In genomic region chr17:42121066-42121769, GRCh38 we compare ENCODE assay signal across 8 cellular contexts. TPM values are rescaled to one million over a fixed set of nuclear protein-coding genes. Genes with fewer than 3 reads are reported as not detected.
A peak's percentile ranks its signal among the peaks of the same experiment; 100 is the strongest.
DNase-seq lines count a peak whose midpoint lies in the region; ATAC-seq and TF ChIP-seq lines count a peak whose summit lies in the region.

Gene KAT2A (minus strand): TSS chr17:42121367. CDS start chr17:42121304, 63 bp downstream.

- H3K27me3 ChIP-seq in gastroesophageal sphincter (no peaks in the 10 kb centered on the region), neuronal stem cell (ENCODE audit: control insufficient read depth in 3 of 3, insufficient read depth in 3 of 3, low read depth in 1 of 3, low read length in 3 of 3) (no peaks in the 10 kb centered on the region), subcutaneous abdominal adipose tissue (ENCODE audit: control insufficient read depth in 5 of 5, insufficient read depth in 4 of 5, low read length in 5 of 5) (no peaks in the 10 kb centered on the region)

- H4K91ac ChIP-seq in neuronal stem cell (ENCODE audit: low read depth, low read length, poor library complexity) = no peak within 1 kb of the TSS

- H2BK5ac ChIP-seq in neuronal stem cell (ENCODE audit: low read length) = peak within 1 kb of the TSS; percentile 44

- peak within 1 kb of the TSS; percentile 49 for H3K14ac ChIP-seq in neuronal stem cell (ENCODE audit: low read length)

- no peak within 1 kb of the TSS for H3K4ac ChIP-seq in neuronal stem cell (ENCODE audit: low read length)

- TF ChIP-seq CTCF in gastroesophageal sphincter (IDR thresholded peaks at IDR 0.05) = peak in 1 of 4 experiments; percentile 25

- peak within 1 kb of the TSS; percentile 87 for H3K18ac ChIP-seq in neuronal stem cell (ENCODE audit: low read length)

- peak; percentile 14 to 43 for TF ChIP-seq POLR2A in gastroesophageal sphincter (IDR thresholded peaks at IDR 0.05)

- DNase-seq in C1 segment of cervical spinal cord (lab: John Stamatoyannopoulos, UW) (peak in 13 of 14 donors; percentile 18 to 87 (median 70)), KG1 (lab: John Stamatoyannopoulos, UW) (peak; percentile 79), SK-N-MC (ENCODE audit: low read depth, low spot score) (no peak), neuronal stem cell (ENCODE audit: low spot score) (peak; percentile 79)
- DNase-seq in activated naive CD4-positive, alpha-beta T cell treated with Interleukin-2 at 50 U/mL for 16 hours = peak; percentile 81

- H2BK120ac ChIP-seq in neuronal stem cell (ENCODE audit: low read depth, low read length) = no peak within 1 kb of the TSS

- peak within 1 kb of the TSS; percentile 88 for H3K4me3 ChIP-seq in SK-N-MC
- H3K4me3 ChIP-seq in gastroesophageal sphincter = peak within 1 kb of the TSS; percentile 72 to 93
- H3K4me3 ChIP-seq in neuronal stem cell (ENCODE audit: low read length in 2 of 2) = peak within 1 kb of the TSS; percentile 54 to 74
- H3K4me3 ChIP-seq in subcutaneous abdominal adipose tissue (ENCODE audit: low read depth in 1 of 5, low read length in 5 of 5) = peak within 1 kb of the TSS; percentile 2 to 58 (median 32)

- H4K8ac ChIP-seq in neuronal stem cell (ENCODE audit: low read depth, low read length) = no peak within 1 kb of the TSS

- H2BK15ac ChIP-seq in neuronal stem cell (ENCODE audit: low read length) = peak within 1 kb of the TSS; percentile 84

- 4% methylated on average over 13 to 26 of the region's 44 CpGs for WGBS in gastroesophageal sphincter (ENCODE audit: low coverage in 1 of 2), 2 donors
- WGBS in neuronal stem cell (ENCODE audit: extremely low coverage in 2 of 2, insufficient read length in 2 of 2, insufficient replicate concordance in 1 of 2), 2 donors = no CpG with 5 or more reads among the region's 44 CpGs

- ATAC-seq in GM19328 (IDR thresholded peaks at IDR 0.05; ENCODE audit: unreplicated experiment) (peak; percentile 72), gastroesophageal sphincter (peak; percentile 90)

- H3K9me3 ChIP-seq in SK-N-MC (ENCODE audit: low read depth, low read length) (no peaks in the 10 kb centered on the region), gastroesophageal sphincter (no peaks in the 10 kb centered on the region), neuronal stem cell (replicated peaks in 1 of 2; ENCODE audit: control insufficient read depth in 2 of 2, insufficient read depth in 1 of 2, low read depth in 1 of 2, low read length in 2 of 2) (peaks cover 0 to 3% of the 10 kb centered on the region in 2 donors), subcutaneous abdominal adipose tissue (ENCODE audit: control insufficient read depth in 5 of 5, low read length in 5 of 5) (no peaks in the 10 kb centered on the region)

- H3K27ac ChIP-seq in SK-N-MC (peak within 1 kb of the TSS; percentile 54), gastroesophageal sphincter (peak within 1 kb of the TSS in 3 of 4 donors; percentile 62 to 78 (median 65)), neuronal stem cell (replicated peaks; ENCODE audit: low read length) (no peak within 1 kb of the TSS), subcutaneous abdominal adipose tissue (ENCODE audit: low read depth, low read length) (peak within 1 kb of the TSS; percentile 42)

- H3K9ac ChIP-seq in SK-N-MC (ENCODE audit: insufficient read length) (peak within 1 kb of the TSS; percentile 90), neuronal stem cell (ENCODE audit: low read depth, low read length, poor library complexity) (no peak within 1 kb of the TSS), subcutaneous abdominal adipose tissue (ENCODE audit: low read length in 5 of 5) (peak within 1 kb of the TSS in 4 of 5 donors; percentile 35 to 64 (median 52))

- peak within 1 kb of the TSS; percentile 86 for H3K23ac ChIP-seq in neuronal stem cell (ENCODE audit: low read depth, low read length, poor library complexity)

- H3K4me2 ChIP-seq in neuronal stem cell (ENCODE audit: insufficient read depth, low read length, poor library complexity, severe bottlenecking) = peak within 1 kb of the TSS; percentile 55

- peak within 1 kb of the TSS; percentile 67 for H2BK12ac ChIP-seq in neuronal stem cell (ENCODE audit: low read length)

- peak within 1 kb of the TSS; percentile 97 for H2AFZ ChIP-seq in neuronal stem cell (ENCODE audit: low read length)

- TF ChIP-seq EP300 in gastroesophageal sphincter (IDR thresholded peaks at IDR 0.05) = no peak

- peaks cover 0 to 52% (median 11%) of the 10 kb centered on the region in 3 donors for H3K4me1 ChIP-seq in gastroesophageal sphincter
- H3K4me1 ChIP-seq in neuronal stem cell (ENCODE audit: control insufficient read depth in 2 of 2, insufficient read depth in 1 of 2, low read depth in 1 of 2, low read length in 2 of 2) = peaks cover 6 to 12% of the 10 kb centered on the region in 2 donors
- H3K4me1 ChIP-seq in subcutaneous abdominal adipose tissue (ENCODE audit: control insufficient read depth in 5 of 5, insufficient read depth in 5 of 5, low read length in 5 of 5) = peaks cover 0 to 32% (median 18%) of the 10 kb centered on the region in 5 donors

- H3K36me3 ChIP-seq in SK-N-MC (ENCODE audit: insufficient read depth, low read length) = peaks cover 34% of the 10 kb centered on the region
- peaks cover 0 to 42% of the 10 kb centered on the region in 2 donors for H3K36me3 ChIP-seq in gastroesophageal sphincter
- peaks cover 14 to 60% of the 10 kb centered on the region in 2 donors for H3K36me3 ChIP-seq in neuronal stem cell (replicated peaks in 1 of 2; ENCODE audit: control insufficient read depth in 2 of 2, insufficient read depth in 2 of 2, low read length in 2 of 2)
- H3K36me3 ChIP-seq in subcutaneous abdominal adipose tissue (ENCODE audit: control insufficient read depth in 5 of 5, insufficient read depth in 5 of 5, low read length in 5 of 5) = peaks cover 0 to 48% (median 25%) of the 10 kb centered on the region in 5 donors

- H3K79me1 ChIP-seq in neuronal stem cell (ENCODE audit: low read depth, low read length) = no peaks in the 10 kb centered on the region

- peak within 1 kb of the TSS; percentile 79 for H2AK5ac ChIP-seq in neuronal stem cell (ENCODE audit: low read depth, low read length)

RNA-seq across cellular contexts. Expression of gene KAT2A, which starts in this region (rescaled TPM):
- 10 to 100 TPM; 10.3 to 51.2 (median 19.3) TPM for total RNA-seq in gastroesophageal sphincter
- polyA plus RNA-seq in neuronal stem cell (2013, experiment 1 of 2) = 28.4 TPM
- polyA plus RNA-seq in neuronal stem cell (2013, experiment 2 of 2) = 27.4 TPM

Comparison
In these comparisons a context has a peak if more than half of its experiments do, and no peak if none do; other contexts are left out.
1. H3K4me3 ChIP-seq: peak in every context shown above with its lines; median percentile 88 in SK-N-MC; 82 in gastroesophageal sphincter; 64 in neuronal stem cell; 32 in subcutaneous abdominal adipose tissue.